1 cellular context compared by ENCODE assay signal in the genomic region with DNA sequence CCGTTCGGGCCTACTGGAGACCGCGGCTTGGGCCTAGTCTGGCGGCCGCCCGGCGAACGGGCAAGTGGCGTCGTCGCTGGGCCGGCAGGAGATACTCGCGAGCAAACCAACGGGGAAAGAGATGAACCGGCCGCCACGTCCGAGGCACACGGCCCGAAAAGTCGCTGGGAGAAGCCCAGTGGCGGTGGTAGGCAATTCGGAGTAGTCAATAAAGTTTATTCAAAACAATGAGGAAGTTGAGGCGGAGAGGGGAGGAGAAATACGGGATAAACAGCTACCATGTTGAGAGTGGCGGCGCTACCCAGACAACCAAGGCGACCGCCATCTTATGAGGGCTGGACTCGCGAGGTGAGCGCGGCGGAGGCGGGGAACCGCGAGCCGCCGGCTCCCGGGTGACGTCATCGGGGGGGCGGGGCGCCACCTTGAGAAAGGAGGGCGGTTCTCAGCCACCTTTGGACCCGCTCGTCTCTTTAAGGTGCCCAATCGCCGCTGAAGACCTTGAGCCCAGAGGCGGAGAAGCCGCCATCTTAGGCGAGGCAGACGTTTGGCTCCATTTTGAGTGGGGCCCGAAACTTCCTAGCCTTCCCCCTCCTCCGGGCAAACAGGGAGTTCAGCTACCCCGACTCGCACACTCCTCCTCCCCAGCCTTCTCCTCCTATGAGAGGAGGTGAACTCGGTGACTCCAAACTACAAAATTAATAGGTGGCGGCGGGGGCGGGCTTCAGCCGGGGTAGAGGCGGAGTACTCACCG.
A peak's percentile ranks its signal among the peaks of the same experiment; 100 is the strongest.
TF ChIP-seq lines count a peak whose summit lies in the region.

A gene (minus strand): TSS at position 348 of the 751 bp plus-strand sequence. CDS start 1,745 bp downstream, outside the sequence.

TF ChIP-seq in HEK293, 187 proteins besides CTCF, POLR2A, EP300 and RAD21 (continued from another document and continues in another):
- peak; percentile 38 for TF ChIP-seq ZNF623 (tag by site-specific recombination; IDR thresholded peaks at IDR 0.05)
- TF ChIP-seq ZNF560 (tag by site-specific recombination; IDR thresholded peaks at IDR 0.05; ENCODE audit: borderline replicate concordance) = no peak
- TF ChIP-seq ZNF354C (tag by site-specific recombination; IDR thresholded peaks at IDR 0.05; ENCODE audit: borderline replicate concordance, low read depth) = no peak
- no peak for TF ChIP-seq ZNF175 (tag by site-specific recombination; IDR thresholded peaks at IDR 0.05)
- no peak; the same call in none of the 2 replicates for TF ChIP-seq IKZF3 (tag by site-specific recombination; IDR thresholded peaks at IDR 0.05)
- TF ChIP-seq ZNF239 (tag by site-specific recombination; IDR thresholded peaks at IDR 0.05) = no peak
- peak; percentile 61; the same call in 1 of the 2 replicates for TF ChIP-seq ZFP69B (tag by site-specific recombination; IDR thresholded peaks at IDR 0.05)
- TF ChIP-seq ZNF48 (tag by site-specific recombination; IDR thresholded peaks at IDR 0.05) = no peak
- TF ChIP-seq, protein P1, sequence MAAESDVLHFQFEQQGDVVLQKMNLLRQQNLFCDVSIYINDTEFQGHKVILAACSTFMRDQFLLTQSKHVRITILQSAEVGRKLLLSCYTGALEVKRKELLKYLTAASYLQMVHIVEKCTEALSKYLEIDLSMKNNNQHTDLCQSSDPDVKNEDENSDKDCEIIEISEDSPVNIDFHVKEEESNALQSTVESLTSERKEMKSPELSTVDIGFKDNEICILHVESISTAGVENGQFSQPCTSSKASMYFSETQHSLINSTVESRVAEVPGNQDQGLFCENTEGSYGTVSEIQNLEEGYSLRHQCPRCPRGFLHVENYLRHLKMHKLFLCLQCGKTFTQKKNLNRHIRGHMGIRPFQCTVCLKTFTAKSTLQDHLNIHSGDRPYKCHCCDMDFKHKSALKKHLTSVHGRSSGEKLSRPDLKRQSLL (tag by site-specific recombination; IDR thresholded peaks at IDR 0.05) = peak; percentile 60; the same call in 1 of the 2 replicates
- TF ChIP-seq ZNF302 (tag by site-specific recombination; IDR thresholded peaks at IDR 0.05; ENCODE audit: low read depth) = no peak
- TF ChIP-seq WT1 (tag by site-specific recombination; IDR thresholded peaks at IDR 0.05) = peak; percentile 40; the same call in 1 of the 2 replicates
- no peak for TF ChIP-seq ZNF132 (tag by site-specific recombination; IDR thresholded peaks at IDR 0.05; ENCODE audit: borderline replicate concordance)
- TF ChIP-seq, protein P2, sequence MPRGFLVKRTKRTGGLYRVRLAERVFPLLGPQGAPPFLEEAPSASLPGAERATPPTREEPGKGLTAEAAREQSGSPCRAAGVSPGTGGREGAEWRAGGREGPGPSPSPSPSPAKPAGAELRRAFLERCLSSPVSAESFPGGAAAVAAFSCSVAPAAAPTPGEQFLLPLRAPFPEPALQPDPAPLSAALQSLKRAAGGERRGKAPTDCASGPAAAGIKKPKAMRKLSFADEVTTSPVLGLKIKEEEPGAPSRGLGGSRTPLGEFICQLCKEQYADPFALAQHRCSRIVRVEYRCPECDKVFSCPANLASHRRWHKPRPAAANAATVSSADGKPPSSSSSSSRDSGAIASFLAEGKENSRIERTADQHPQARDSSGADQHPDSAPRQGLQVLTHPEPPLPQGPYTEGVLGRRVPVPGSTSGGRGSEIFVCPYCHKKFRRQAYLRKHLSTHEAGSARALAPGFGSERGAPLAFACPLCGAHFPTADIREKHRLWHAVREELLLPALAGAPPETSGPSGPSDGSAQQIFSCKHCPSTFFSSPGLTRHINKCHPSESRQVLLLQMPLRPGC (tag by site-specific recombination; IDR thresholded peaks at IDR 0.05) = peak; percentile 79
- TF ChIP-seq, protein P3, sequence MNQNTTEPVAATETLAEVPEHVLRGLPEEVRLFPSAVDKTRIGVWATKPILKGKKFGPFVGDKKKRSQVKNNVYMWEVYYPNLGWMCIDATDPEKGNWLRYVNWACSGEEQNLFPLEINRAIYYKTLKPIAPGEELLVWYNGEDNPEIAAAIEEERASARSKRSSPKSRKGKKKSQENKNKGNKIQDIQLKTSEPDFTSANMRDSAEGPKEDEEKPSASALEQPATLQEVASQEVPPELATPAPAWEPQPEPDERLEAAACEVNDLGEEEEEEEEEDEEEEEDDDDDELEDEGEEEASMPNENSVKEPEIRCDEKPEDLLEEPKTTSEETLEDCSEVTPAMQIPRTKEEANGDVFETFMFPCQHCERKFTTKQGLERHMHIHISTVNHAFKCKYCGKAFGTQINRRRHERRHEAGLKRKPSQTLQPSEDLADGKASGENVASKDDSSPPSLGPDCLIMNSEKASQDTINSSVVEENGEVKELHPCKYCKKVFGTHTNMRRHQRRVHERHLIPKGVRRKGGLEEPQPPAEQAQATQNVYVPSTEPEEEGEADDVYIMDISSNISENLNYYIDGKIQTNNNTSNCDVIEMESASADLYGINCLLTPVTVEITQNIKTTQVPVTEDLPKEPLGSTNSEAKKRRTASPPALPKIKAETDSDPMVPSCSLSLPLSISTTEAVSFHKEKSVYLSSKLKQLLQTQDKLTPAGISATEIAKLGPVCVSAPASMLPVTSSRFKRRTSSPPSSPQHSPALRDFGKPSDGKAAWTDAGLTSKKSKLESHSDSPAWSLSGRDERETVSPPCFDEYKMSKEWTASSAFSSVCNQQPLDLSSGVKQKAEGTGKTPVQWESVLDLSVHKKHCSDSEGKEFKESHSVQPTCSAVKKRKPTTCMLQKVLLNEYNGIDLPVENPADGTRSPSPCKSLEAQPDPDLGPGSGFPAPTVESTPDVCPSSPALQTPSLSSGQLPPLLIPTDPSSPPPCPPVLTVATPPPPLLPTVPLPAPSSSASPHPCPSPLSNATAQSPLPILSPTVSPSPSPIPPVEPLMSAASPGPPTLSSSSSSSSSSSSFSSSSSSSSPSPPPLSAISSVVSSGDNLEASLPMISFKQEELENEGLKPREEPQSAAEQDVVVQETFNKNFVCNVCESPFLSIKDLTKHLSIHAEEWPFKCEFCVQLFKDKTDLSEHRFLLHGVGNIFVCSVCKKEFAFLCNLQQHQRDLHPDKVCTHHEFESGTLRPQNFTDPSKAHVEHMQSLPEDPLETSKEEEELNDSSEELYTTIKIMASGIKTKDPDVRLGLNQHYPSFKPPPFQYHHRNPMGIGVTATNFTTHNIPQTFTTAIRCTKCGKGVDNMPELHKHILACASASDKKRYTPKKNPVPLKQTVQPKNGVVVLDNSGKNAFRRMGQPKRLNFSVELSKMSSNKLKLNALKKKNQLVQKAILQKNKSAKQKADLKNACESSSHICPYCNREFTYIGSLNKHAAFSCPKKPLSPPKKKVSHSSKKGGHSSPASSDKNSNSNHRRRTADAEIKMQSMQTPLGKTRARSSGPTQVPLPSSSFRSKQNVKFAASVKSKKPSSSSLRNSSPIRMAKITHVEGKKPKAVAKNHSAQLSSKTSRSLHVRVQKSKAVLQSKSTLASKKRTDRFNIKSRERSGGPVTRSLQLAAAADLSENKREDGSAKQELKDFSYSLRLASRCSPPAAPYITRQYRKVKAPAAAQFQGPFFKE (tag by site-specific recombination; IDR thresholded peaks at IDR 0.05; ENCODE audit: borderline replicate concordance) = no peak
- peak; percentile 85 for TF ChIP-seq ZNF24 (tag by site-specific recombination; IDR thresholded peaks at IDR 0.05)
- TF ChIP-seq ZNF140 (tag by site-specific recombination; IDR thresholded peaks at IDR 0.05) = no peak
- TF ChIP-seq, protein P4, sequence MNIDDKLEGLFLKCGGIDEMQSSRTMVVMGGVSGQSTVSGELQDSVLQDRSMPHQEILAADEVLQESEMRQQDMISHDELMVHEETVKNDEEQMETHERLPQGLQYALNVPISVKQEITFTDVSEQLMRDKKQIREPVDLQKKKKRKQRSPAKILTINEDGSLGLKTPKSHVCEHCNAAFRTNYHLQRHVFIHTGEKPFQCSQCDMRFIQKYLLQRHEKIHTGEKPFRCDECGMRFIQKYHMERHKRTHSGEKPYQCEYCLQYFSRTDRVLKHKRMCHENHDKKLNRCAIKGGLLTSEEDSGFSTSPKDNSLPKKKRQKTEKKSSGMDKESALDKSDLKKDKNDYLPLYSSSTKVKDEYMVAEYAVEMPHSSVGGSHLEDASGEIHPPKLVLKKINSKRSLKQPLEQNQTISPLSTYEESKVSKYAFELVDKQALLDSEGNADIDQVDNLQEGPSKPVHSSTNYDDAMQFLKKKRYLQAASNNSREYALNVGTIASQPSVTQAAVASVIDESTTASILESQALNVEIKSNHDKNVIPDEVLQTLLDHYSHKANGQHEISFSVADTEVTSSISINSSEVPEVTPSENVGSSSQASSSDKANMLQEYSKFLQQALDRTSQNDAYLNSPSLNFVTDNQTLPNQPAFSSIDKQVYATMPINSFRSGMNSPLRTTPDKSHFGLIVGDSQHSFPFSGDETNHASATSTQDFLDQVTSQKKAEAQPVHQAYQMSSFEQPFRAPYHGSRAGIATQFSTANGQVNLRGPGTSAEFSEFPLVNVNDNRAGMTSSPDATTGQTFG (tag by site-specific recombination; IDR thresholded peaks at IDR 0.05; ENCODE audit: borderline replicate concordance) = no peak
- TF ChIP-seq YY1 (tag by site-specific recombination; IDR thresholded peaks at IDR 0.05) = peak; percentile 98
- TF ChIP-seq, protein P5, sequence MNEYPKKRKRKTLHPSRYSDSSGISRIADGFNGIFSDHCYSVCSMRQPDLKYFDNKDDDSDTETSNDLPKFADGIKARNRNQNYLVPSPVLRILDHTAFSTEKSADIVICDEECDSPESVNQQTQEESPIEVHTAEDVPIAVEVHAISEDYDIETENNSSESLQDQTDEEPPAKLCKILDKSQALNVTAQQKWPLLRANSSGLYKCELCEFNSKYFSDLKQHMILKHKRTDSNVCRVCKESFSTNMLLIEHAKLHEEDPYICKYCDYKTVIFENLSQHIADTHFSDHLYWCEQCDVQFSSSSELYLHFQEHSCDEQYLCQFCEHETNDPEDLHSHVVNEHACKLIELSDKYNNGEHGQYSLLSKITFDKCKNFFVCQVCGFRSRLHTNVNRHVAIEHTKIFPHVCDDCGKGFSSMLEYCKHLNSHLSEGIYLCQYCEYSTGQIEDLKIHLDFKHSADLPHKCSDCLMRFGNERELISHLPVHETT (tag by site-specific recombination; IDR thresholded peaks at IDR 0.05) = peak; percentile 86
- TF ChIP-seq KLF9 (tag by site-specific recombination; IDR thresholded peaks at IDR 0.05; ENCODE audit: low read depth) = peak; percentile 79; the same call in 1 of the 2 replicates
- TF ChIP-seq ZNF157 (tag by site-specific recombination; IDR thresholded peaks at IDR 0.05) = no peak
- TF ChIP-seq TRIM28 (IDR thresholded peaks at IDR 0.05; ENCODE audit: borderline replicate concordance, low read length) = no peak
- peak; percentile 34; the same call in 1 of the 2 replicates for TF ChIP-seq KLF10 (tag by site-specific recombination; IDR thresholded peaks at IDR 0.05)
- TF ChIP-seq ZNF202 (tag by site-specific recombination; IDR thresholded peaks at IDR 0.05; ENCODE audit: borderline replicate concordance) = no peak
- no peak for TF ChIP-seq FEZF1 (tag by site-specific recombination; IDR thresholded peaks at IDR 0.05)
- TF ChIP-seq, protein P6, sequence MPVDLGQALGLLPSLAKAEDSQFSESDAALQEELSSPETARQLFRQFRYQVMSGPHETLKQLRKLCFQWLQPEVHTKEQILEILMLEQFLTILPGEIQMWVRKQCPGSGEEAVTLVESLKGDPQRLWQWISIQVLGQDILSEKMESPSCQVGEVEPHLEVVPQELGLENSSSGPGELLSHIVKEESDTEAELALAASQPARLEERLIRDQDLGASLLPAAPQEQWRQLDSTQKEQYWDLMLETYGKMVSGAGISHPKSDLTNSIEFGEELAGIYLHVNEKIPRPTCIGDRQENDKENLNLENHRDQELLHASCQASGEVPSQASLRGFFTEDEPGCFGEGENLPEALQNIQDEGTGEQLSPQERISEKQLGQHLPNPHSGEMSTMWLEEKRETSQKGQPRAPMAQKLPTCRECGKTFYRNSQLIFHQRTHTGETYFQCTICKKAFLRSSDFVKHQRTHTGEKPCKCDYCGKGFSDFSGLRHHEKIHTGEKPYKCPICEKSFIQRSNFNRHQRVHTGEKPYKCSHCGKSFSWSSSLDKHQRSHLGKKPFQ (tag by site-specific recombination; IDR thresholded peaks at IDR 0.05) = no peak
- TF ChIP-seq ZNF747 (tag by site-specific recombination; IDR thresholded peaks at IDR 0.05) = no peak
- no peak for TF ChIP-seq ZNF624 (tag by site-specific recombination; IDR thresholded peaks at IDR 0.05)
- no peak for TF ChIP-seq ZNF37A (tag by site-specific recombination; IDR thresholded peaks at IDR 0.05)
- TF ChIP-seq ZNF292 (tag by site-specific recombination; IDR thresholded peaks at IDR 0.05; ENCODE audit: borderline replicate concordance, low read depth) = no peak
- peak; percentile 41; the same call in 1 of the 2 replicates for TF ChIP-seq KLF1 (tag by site-specific recombination; IDR thresholded peaks at IDR 0.05)
- no peak; the same call in none of the 2 replicates for TF ChIP-seq ZBTB8A (tag by site-specific recombination; IDR thresholded peaks at IDR 0.05)
- TF ChIP-seq KLF8 (tag by site-specific recombination; IDR thresholded peaks at IDR 0.05) = peak; percentile 85
- TF ChIP-seq, protein P7, sequence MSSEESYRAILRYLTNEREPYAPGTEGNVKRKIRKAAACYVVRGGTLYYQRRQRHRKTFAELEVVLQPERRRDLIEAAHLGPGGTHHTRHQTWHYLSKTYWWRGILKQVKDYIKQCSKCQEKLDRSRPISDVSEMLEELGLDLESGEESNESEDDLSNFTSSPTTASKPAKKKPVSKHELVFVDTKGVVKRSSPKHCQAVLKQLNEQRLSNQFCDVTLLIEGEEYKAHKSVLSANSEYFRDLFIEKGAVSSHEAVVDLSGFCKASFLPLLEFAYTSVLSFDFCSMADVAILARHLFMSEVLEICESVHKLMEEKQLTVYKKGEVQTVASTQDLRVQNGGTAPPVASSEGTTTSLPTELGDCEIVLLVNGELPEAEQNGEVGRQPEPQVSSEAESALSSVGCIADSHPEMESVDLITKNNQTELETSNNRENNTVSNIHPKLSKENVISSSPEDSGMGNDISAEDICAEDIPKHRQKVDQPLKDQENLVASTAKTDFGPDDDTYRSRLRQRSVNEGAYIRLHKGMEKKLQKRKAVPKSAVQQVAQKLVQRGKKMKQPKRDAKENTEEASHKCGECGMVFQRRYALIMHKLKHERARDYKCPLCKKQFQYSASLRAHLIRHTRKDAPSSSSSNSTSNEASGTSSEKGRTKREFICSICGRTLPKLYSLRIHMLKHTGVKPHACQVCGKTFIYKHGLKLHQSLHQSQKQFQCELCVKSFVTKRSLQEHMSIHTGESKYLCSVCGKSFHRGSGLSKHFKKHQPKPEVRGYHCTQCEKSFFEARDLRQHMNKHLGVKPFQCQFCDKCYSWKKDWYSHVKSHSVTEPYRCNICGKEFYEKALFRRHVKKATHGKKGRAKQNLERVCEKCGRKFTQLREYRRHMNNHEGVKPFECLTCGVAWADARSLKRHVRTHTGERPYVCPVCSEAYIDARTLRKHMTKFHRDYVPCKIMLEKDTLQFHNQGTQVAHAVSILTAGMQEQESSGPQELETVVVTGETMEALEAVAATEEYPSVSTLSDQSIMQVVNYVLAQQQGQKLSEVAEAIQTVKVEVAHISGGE (tag by site-specific recombination; conservative IDR thresholded peaks at IDR 0.05; ENCODE audit: low read depth) = peak; percentile 65; the same call in 1 of the 2 replicates
- 0 out of 2 replicates have a peak, but pooled peaks have one; percentile 61 for TF ChIP-seq REPIN1 (tag by site-specific recombination; IDR thresholded peaks at IDR 0.05; ENCODE audit: low read depth)
- TF ChIP-seq ZNF785 (tag by site-specific recombination; IDR thresholded peaks at IDR 0.05) = 0 out of 2 replicates have a peak, but pooled peaks have one; percentile 19
- TF ChIP-seq ZNF561 (tag by site-specific recombination; IDR thresholded peaks at IDR 0.05; ENCODE audit: borderline replicate concordance) = peak; percentile 88
- TF ChIP-seq ZNF521 (tag by site-specific recombination; IDR thresholded peaks at IDR 0.05) = no peak
